21 cellular contexts compared by ENCODE assay signal in genomic region chr18:13259701-13260100, GRCh38. TPM values are rescaled to one million over a fixed set of nuclear protein-coding genes. Genes with fewer than 3 reads are reported as not detected.
DNase-seq lines count a peak whose midpoint lies in the region; ATAC-seq, FAIRE-seq and TF ChIP-seq lines count a peak whose summit lies in the region.
"Had no signal": no experiment of that assay in that cellular context is flagged by ENCODE, and none has a peak within 500 bp of the region (broad histone marks: within the 10 kb centered on the region; RNA-seq: fewer than 3 reads in every experiment).

No MANE protein-coding gene starts in this region.

- WGBS in mammary epithelial cell (ENCODE audit: low coverage, missing lambda C conversion rate): 58% methylated on average over 7 of the region's 7 CpGs

- in situ Hi-C loops in mammary epithelial cell (cut with MboI; ENCODE audit: low sequenced_read_pairs in 2 of 2): no loop called here

- no peaks in the 10 kb centered on the region for H4K20me1 ChIP-seq in mammary epithelial cell (ENCODE audit: insufficient read depth, low read length)
- no peaks in the 10 kb centered on the region for H4K20me1 ChIP-seq in endothelial cell of umbilical vein (replicated peaks; ENCODE audit: control insufficient read depth, extremely low read depth, insufficient read depth, low read length)

- H3K4me3 ChIP-seq in breast epithelium (no peak overlapping the region), mammary epithelial cell (replicated peaks in 1 of 3; ENCODE audit: insufficient read depth in 1 of 3, low read depth in 2 of 3, low read length in 3 of 3) (no peak overlapping the region), endothelial cell of umbilical vein (replicated peaks in 1 of 3; ENCODE audit: insufficient read depth in 1 of 3, low read depth in 1 of 3, low read length in 3 of 3) (no peak overlapping the region), upper lobe of right lung (no peak overlapping the region)
- H3K4me3 ChIP-seq: GM23338 had no signal

- dilution Hi-C loops in mammary epithelial cell (cut with HindIII; ENCODE audit: low sequenced_read_pairs) (no loop called here), endothelial cell of umbilical vein (cut with MboI; ENCODE audit: extremely low pct_ligation_motif_present, low sequenced_read_pairs) (no loop called here)

- no peak overlapping the region for H3K4me2 ChIP-seq in mammary epithelial cell (ENCODE audit: insufficient read depth, low read depth, low read length)
- H3K4me2 ChIP-seq in endothelial cell of umbilical vein (ENCODE audit: insufficient read depth, low read length): peak overlapping the region; percentile 67
- H3K4me2 ChIP-seq: GM23338 had no signal

- DNase-seq in breast epithelium (ENCODE audit: low spot score in 2 of 2) (no peak), mammary epithelial cell (no peak), endothelial cell of umbilical vein (ENCODE audit: low read depth, low spot score) (no peak), sciatic nerve (ENCODE audit: low spot score) (peak; percentile 45), upper lobe of right lung (peak; percentile 37), KG1 (lab: John Stamatoyannopoulos, UW) (no peak), T1000 (lab: John Stamatoyannopoulos, UW) (no peak)
- DNase-seq: ACHN; activated naive CD4-positive, alpha-beta T cell; C1 segment of cervical spinal cord; HFFc6; naive B cell; NCI-H2081; NCI-H446 treated with DMSO at 0.1 percent for 48 hours; T-helper 9 cell had no signal

- POLR2A ChIA-PET in endothelial cell of umbilical vein (lab: Charles Lee): no interaction called here

- FAIRE-seq in endothelial cell of umbilical vein (lab: Jason Lieb, UNC): no peak
- FAIRE-seq: bronchial epithelial cell, endometrium, GM12891 had no signal

- H3K9me1 ChIP-seq in endothelial cell of umbilical vein (replicated peaks; ENCODE audit: control insufficient read depth, extremely low read depth, insufficient read depth, low read length): no peaks in the 10 kb centered on the region

- peaks cover 0 to 11% of the 10 kb centered on the region in 2 donors for H3K4me1 ChIP-seq in breast epithelium
- H3K4me1 ChIP-seq in mammary epithelial cell (ENCODE audit: insufficient read depth, low read length): no peaks in the 10 kb centered on the region
- peaks cover 22% of the 10 kb centered on the region for H3K4me1 ChIP-seq in endothelial cell of umbilical vein (ENCODE audit: control insufficient read depth, extremely low read depth, insufficient read depth, low read length)
- peaks cover 32% of the 10 kb centered on the region for H3K4me1 ChIP-seq in upper lobe of right lung

- CTCF ChIA-PET in mammary epithelial cell (lab: Charles Lee; ENCODE audit: low non-redundant PET): no interaction called here
- CTCF ChIA-PET in endothelial cell of umbilical vein (lab: Charles Lee): no interaction called here

- H3K79me2 ChIP-seq in mammary epithelial cell (ENCODE audit: insufficient read depth, low read length) (no peaks in the 10 kb centered on the region), endothelial cell of umbilical vein (ENCODE audit: control insufficient read depth, insufficient read depth, low read length) (no peaks in the 10 kb centered on the region)

- H3K27me3 ChIP-seq in breast epithelium: no peaks in the 10 kb centered on the region
- H3K27me3 ChIP-seq in mammary epithelial cell (ENCODE audit: insufficient read depth, low read length): no peaks in the 10 kb centered on the region
- H3K27me3 ChIP-seq in endothelial cell of umbilical vein (ENCODE audit: control insufficient read depth in 2 of 2, insufficient read depth in 2 of 2, low read length in 2 of 2): peaks cover 0 to 3% of the 10 kb centered on the region in 2 experiments
- no peaks in the 10 kb centered on the region for H3K27me3 ChIP-seq in upper lobe of right lung

- ATAC-seq in sciatic nerve (no peak), upper lobe of right lung (no peak), HG02852 (IDR thresholded peaks at IDR 0.05; ENCODE audit: unreplicated experiment) (no peak)
- ATAC-seq: GM23338 had no signal

- TF ChIP-seq CTCF in breast epithelium (IDR thresholded peaks at IDR 0.05): no peak
- TF ChIP-seq CTCF in mammary epithelial cell (conservative IDR thresholded peaks at IDR 0.05 in 1 of 2, IDR thresholded peaks at IDR 0.05 in 1 of 2; ENCODE audit: extremely low read depth in 1 of 2, insufficient read depth in 1 of 2, low read depth in 1 of 2, low read length in 2 of 2): no peak
- TF ChIP-seq CTCF in endothelial cell of umbilical vein (IDR thresholded peaks at IDR 0.05; ENCODE audit: extremely low read depth in 1 of 2, insufficient read depth in 1 of 2, low read depth in 1 of 2, low read length in 2 of 2): no peak
- TF ChIP-seq CTCF in upper lobe of right lung (IDR thresholded peaks at IDR 0.05): no peak

- no peak for TF ChIP-seq POLR2A in breast epithelium (IDR thresholded peaks at IDR 0.05)
- TF ChIP-seq POLR2A in endothelial cell of umbilical vein (IDR thresholded peaks at IDR 0.05; ENCODE audit: low read depth, low read length): no peak

- BruUV-seq in mammary epithelial cell (replicated peaks; lab: Mats Ljungman, UMichigan) (no TSS peak), endothelial cell of umbilical vein (replicated peaks; lab: Mats Ljungman, UMichigan) (no TSS peak)

- no peaks in the 10 kb centered on the region for H3K9me3 ChIP-seq in breast epithelium
- peaks cover 5% of the 10 kb centered on the region for H3K9me3 ChIP-seq in mammary epithelial cell (replicated peaks; ENCODE audit: insufficient read depth, low read length)
- H3K9me3 ChIP-seq in endothelial cell of umbilical vein (replicated peaks; ENCODE audit: control insufficient read depth, insufficient read depth, low read length): no peaks in the 10 kb centered on the region
- no peaks in the 10 kb centered on the region for H3K9me3 ChIP-seq in upper lobe of right lung

- H3K9ac ChIP-seq in mammary epithelial cell (ENCODE audit: insufficient read depth, low read length) (no peak overlapping the region), endothelial cell of umbilical vein (replicated peaks; ENCODE audit: extremely low read depth, insufficient read depth, low read length) (peak overlapping the region; percentile 26)

- H3K27ac ChIP-seq in breast epithelium: peak overlapping the region; percentile 84 to 85
- no peak overlapping the region for H3K27ac ChIP-seq in mammary epithelial cell (ENCODE audit: insufficient read depth, low read depth, low read length)
- no peak overlapping the region for H3K27ac ChIP-seq in endothelial cell of umbilical vein (ENCODE audit: insufficient read depth, low read depth, low read length)
- no peak overlapping the region for H3K27ac ChIP-seq in upper lobe of right lung

- intact Hi-C loops in breast epithelium (cut with DNase I; ENCODE audit: low total_unique reads) (loop anchor here (10.0 kb wide), 1 partner anchor 1825 kb away; no protein-coding TSS in a partner anchor), mammary epithelial cell (cut with micrococcal nuclease) (no loop called here), endothelial cell of umbilical vein (cut with micrococcal nuclease) (loop anchor here (2.0 to 10.0 kb wide), 5 partner anchors 43 to 237 kb away; no protein-coding TSS in a partner anchor), sciatic nerve (cut with DNase I) (no loop called here), upper lobe of right lung (cut with DNase I) (no loop called here)

- no peaks in the 10 kb centered on the region for H3K36me3 ChIP-seq in breast epithelium
- H3K36me3 ChIP-seq in mammary epithelial cell (ENCODE audit: insufficient read depth, low read length): no peaks in the 10 kb centered on the region
- no peaks in the 10 kb centered on the region for H3K36me3 ChIP-seq in endothelial cell of umbilical vein (ENCODE audit: control insufficient read depth in 2 of 2, extremely low read depth in 1 of 2, insufficient read depth in 2 of 2, low read length in 2 of 2)
- H3K36me3 ChIP-seq in upper lobe of right lung: no peaks in the 10 kb centered on the region

- no peak overlapping the region for H2AFZ ChIP-seq in mammary epithelial cell (ENCODE audit: low read depth, low read length)
- no peak overlapping the region for H2AFZ ChIP-seq in endothelial cell of umbilical vein (ENCODE audit: low read depth, low read length)
- H2AFZ ChIP-seq: GM23338 had no signal

TF ChIP-seq in endothelial cell of umbilical vein, 7 proteins besides CTCF, POLR2A, EP300 and RAD21:
- TF ChIP-seq MYC (IDR thresholded peaks at IDR 0.05; ENCODE audit: low read depth, low read length): no peak
- no peak for TF ChIP-seq GATA2 (IDR thresholded peaks at IDR 0.05; ENCODE audit: insufficient read depth, insufficient read length, low read depth, low read length)
- TF ChIP-seq EZH2 (IDR thresholded peaks at IDR 0.05; ENCODE audit: borderline replicate concordance, low read depth, low read length, severe bottlenecking): no peak
- TF ChIP-seq FOS (IDR thresholded peaks at IDR 0.05; ENCODE audit: borderline replicate concordance, insufficient read depth, low read length): no peak
- no peak for TF ChIP-seq JUN (IDR thresholded peaks at IDR 0.05; ENCODE audit: borderline replicate concordance, insufficient read depth, insufficient read length, low read depth)
- no peak for TF ChIP-seq MAX (IDR thresholded peaks at IDR 0.05; ENCODE audit: insufficient read depth, insufficient read length)
- TF ChIP-seq POLR2AphosphoS5 (IDR thresholded peaks at IDR 0.05; ENCODE audit: insufficient read depth, low read depth, low read length): no peak

RNA-seq across cellular contexts. Expression of gene LDLRAD4, which starts 41.1 kb away (rescaled TPM):
- 10 to 100 TPM; 28.5 to 94.3 (median 42.9) TPM for total RNA-seq in breast epithelium
- total RNA-seq in mammary epithelial cell: under 1 TPM in 1 of 2 donors, not detected in 1; 0.17 TPM
- polyA plus RNA-seq in mammary epithelial cell: not detected
- not detected for polyA minus RNA-seq in mammary epithelial cell
- 6.5 and 7.2 TPM in 2 replicates for total RNA-seq in endothelial cell of umbilical vein
- 5.2 and 5.3 TPM in 2 replicates for polyA plus RNA-seq in endothelial cell of umbilical vein
- 2.6 and 3.1 TPM in 2 replicates for polyA plus RNA-seq in endothelial cell of umbilical vein (2011; cell fraction: cytosol; rRNA removed)
- polyA plus RNA-seq in endothelial cell of umbilical vein (2011; cell fraction: nucleus; rRNA removed): 7.2 and 7.7 TPM in 2 replicates
- polyA plus RNA-seq in endothelial cell of umbilical vein (2012): 1.2 and 2.7 TPM in 2 replicates
- polyA minus RNA-seq in endothelial cell of umbilical vein: 19.6 and 20.5 TPM in 2 replicates
- not detected for polyA minus RNA-seq in endothelial cell of umbilical vein (2011; cell fraction: cytosol; rRNA and poly(A)+ RNA removed)
- 18.2 and 29.6 TPM in 2 replicates for polyA minus RNA-seq in endothelial cell of umbilical vein (2011; cell fraction: nucleus; rRNA and poly(A)+ RNA removed)
- total RNA-seq in sciatic nerve: 27.1 TPM
- 18.4 TPM for total RNA-seq in upper lobe of right lung
- total RNA-seq: bronchial epithelial cell, HFFc6, MCF 10A had no signal

Comparison
In these comparisons a context has a peak if more than half of its experiments do, and no peak if none do; other contexts are left out.
1. H3K27ac ChIP-seq: peak in breast epithelium (2 of 2); none in mammary epithelial cell (single experiment), endothelial cell of umbilical vein (single experiment) and upper lobe of right lung (single experiment).
2. intact Hi-C loops: an anchor here in breast epithelium (10.0 kb wide) and endothelial cell of umbilical vein (2.0 to 10.0 kb wide); none called in mammary epithelial cell, sciatic nerve and upper lobe of right lung.
3. DNase-seq: peak in sciatic nerve (single experiment) and upper lobe of right lung (single experiment); none in breast epithelium (0 of 2), mammary epithelial cell (single experiment), endothelial cell of umbilical vein (single experiment), KG1 (single experiment) and T1000 (single experiment).